8 cellular contexts compared by ENCODE assay signal in the genomic region with DNA sequence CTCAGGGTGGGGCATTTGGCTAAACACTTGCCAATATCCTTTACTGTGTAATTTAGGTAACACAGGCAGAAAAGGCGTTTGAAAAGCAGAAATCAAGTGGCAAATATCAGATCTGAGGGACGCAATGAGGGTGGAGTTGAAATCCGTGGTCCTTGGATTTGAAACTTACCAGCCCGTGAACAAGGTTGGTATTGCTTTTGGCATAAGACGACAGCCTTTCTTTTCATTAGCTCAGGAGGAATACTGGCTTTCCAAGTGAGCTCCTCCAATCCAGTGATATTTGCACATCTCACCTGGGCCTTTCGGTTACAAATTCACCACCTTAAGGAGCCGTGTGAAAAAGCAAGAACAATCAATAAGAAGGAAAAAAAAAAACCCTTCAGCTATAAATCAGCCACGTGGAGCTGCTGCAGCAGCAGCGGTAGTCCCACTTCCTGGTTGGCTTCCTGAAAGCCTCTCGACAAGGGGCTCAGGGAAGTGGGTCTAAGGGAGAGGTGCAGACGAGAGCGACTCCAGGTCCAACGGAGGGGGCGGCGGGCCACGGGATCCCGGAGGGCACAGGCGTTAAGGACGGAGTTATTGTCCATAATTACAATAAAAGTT. TPM values are rescaled to one million over a fixed set of nuclear protein-coding genes. Genes with fewer than 3 reads are reported as not detected.
DNase-seq lines count a peak whose midpoint lies in the region; ATAC-seq and TF ChIP-seq lines count a peak whose summit lies in the region.

No MANE protein-coding gene starts in this region.

- peak; percentile 47 for ATAC-seq in GM23338
- no peak for ATAC-seq in memory B cell (ENCODE audit: low read depth)

- H3K4me1 ChIP-seq in GM23338 (ENCODE audit: insufficient read depth) (peaks cover 32% of the 10 kb centered on the region), thymus (ENCODE audit: control insufficient read depth, insufficient read depth, low read length) (peaks cover 26% of the 10 kb centered on the region)
- peaks cover 13% of the 10 kb centered on the region for H3K4me1 ChIP-seq in effector memory CD4-positive, alpha-beta T cell (ENCODE audit: control insufficient read depth, insufficient read depth, low read length, poor library complexity, severe bottlenecking)

- H3K4me2 ChIP-seq in GM23338, result peak overlapping the region; percentile 97

- no peaks in the 10 kb centered on the region for H3K36me3 ChIP-seq in GM23338 (ENCODE audit: insufficient read depth)
- H3K36me3 ChIP-seq in effector memory CD4-positive, alpha-beta T cell (ENCODE audit: control insufficient read depth, insufficient read depth, low read length), result no peaks in the 10 kb centered on the region
- H3K36me3 ChIP-seq in thymus (ENCODE audit: control insufficient read depth, insufficient read depth), result no peaks in the 10 kb centered on the region

- TF ChIP-seq CTCF in GM23338 (conservative IDR thresholded peaks at IDR 0.05; ENCODE audit: low read depth in 2 of 2) (no peak), NB4 (IDR thresholded peaks at IDR 0.05; ENCODE audit: low read depth, low read length) (no peak), VCaP (conservative IDR thresholded peaks at IDR 0.05) (no peak)

- peak overlapping the region; percentile 98 for H3K27ac Mint-ChIP-seq in GM23338
- peak overlapping the region; percentile 88 for H3K27ac Mint-ChIP-seq in memory B cell

- peak overlapping the region; percentile 98 for H2AFZ ChIP-seq in GM23338

- peaks cover 10% of the 10 kb centered on the region for H3F3A ChIP-seq in GM23338 (replicated peaks; ENCODE audit: low read depth)

- H3K36me3 Mint-ChIP-seq in GM23338 (ENCODE audit: low read depth) (peaks cover 36% of the 10 kb centered on the region), memory B cell (peaks cover 2% of the 10 kb centered on the region)

- H3K79me2 ChIP-seq in GM23338 (replicated peaks; ENCODE audit: insufficient read depth), result peaks cover 44% of the 10 kb centered on the region

- DNase-seq in NCI-H187 (lab: John Stamatoyannopoulos, UW) (peak; percentile 11 to 66), NCI-H187 treated with DMSO at 0.1 percent for 48 hours (lab: John Stamatoyannopoulos, UW) (no peak), GM23338 (ENCODE audit: low spot score) (peak; percentile 73), NB4 (ENCODE audit: low read depth) (peak; percentile 77), memory B cell (ENCODE audit: low spot score in 2 of 2) (peak in 1 of 2 donors; percentile 1)
- peak in 1 of 3 donors; percentile 4 for DNase-seq in effector memory CD4-positive, alpha-beta T cell

- H3K4me3 Mint-ChIP-seq in GM23338 (peak overlapping the region; percentile 94), memory B cell (peak overlapping the region; percentile 98)

- H4K20me1 ChIP-seq in GM23338 (replicated peaks; ENCODE audit: insufficient read depth), result peaks cover 9% of the 10 kb centered on the region; the same call in 1 of the 2 replicates

- TF ChIP-seq POLR2A in NB4 (IDR thresholded peaks at IDR 0.05; ENCODE audit: extremely low read depth, insufficient read length), result peak; percentile 15

- H3K4me3 ChIP-seq in GM23338, result peak overlapping the region; percentile 97
- peak overlapping the region; percentile 83 for H3K4me3 ChIP-seq in NB4 (ENCODE audit: low read depth, low read length)
- peak overlapping the region; percentile 87 for H3K4me3 ChIP-seq in effector memory CD4-positive, alpha-beta T cell (ENCODE audit: insufficient read depth, low read depth, low read length, poor library complexity, severe bottlenecking)
- peak overlapping the region; percentile 64 for H3K4me3 ChIP-seq in thymus (ENCODE audit: low read length)

- peaks cover 7% of the 10 kb centered on the region for H3K27me3 Mint-ChIP-seq in GM23338 (ENCODE audit: insufficient read depth, low read depth, poor library complexity)
- H3K27me3 Mint-ChIP-seq in memory B cell, result no peaks in the 10 kb centered on the region

- 0 out of 3 replicates have a peak, but pooled peaks cover 3% of the 10 kb centered on the region for H3K9me3 Mint-ChIP-seq in GM23338
- H3K9me3 Mint-ChIP-seq in memory B cell, result no peaks in the 10 kb centered on the region

- H3K9me3 ChIP-seq in effector memory CD4-positive, alpha-beta T cell (ENCODE audit: control insufficient read depth, low read length), result no peaks in the 10 kb centered on the region
- no peaks in the 10 kb centered on the region for H3K9me3 ChIP-seq in thymus (ENCODE audit: control insufficient read depth)

- 3% methylated on average over 19 of the region's 19 CpGs for WGBS in thymus

- no peaks in the 10 kb centered on the region for H3K9me2 ChIP-seq in GM23338 (ENCODE audit: insufficient read depth)

- H3K27me3 ChIP-seq in GM23338 (ENCODE audit: insufficient read depth) (no peaks in the 10 kb centered on the region), thymus (ENCODE audit: control insufficient read depth, insufficient read depth) (no peaks in the 10 kb centered on the region)
- no peaks in the 10 kb centered on the region for H3K27me3 ChIP-seq in effector memory CD4-positive, alpha-beta T cell (replicated peaks; ENCODE audit: control insufficient read depth, insufficient read depth, low read length, poor library complexity, severe bottlenecking)

- H3K27ac ChIP-seq in GM23338 (ENCODE audit: low read depth) (peak overlapping the region; percentile 99), VCaP (peak overlapping the region; percentile 97), thymus (ENCODE audit: low read depth) (peak overlapping the region; percentile 95)
- peak overlapping the region; percentile 72 for H3K27ac ChIP-seq in effector memory CD4-positive, alpha-beta T cell (ENCODE audit: insufficient read depth, low read length, poor library complexity, severe bottlenecking)

- peaks cover 39% of the 10 kb centered on the region for H3K4me1 Mint-ChIP-seq in GM23338
- H3K4me1 Mint-ChIP-seq in memory B cell, result peaks cover 32% of the 10 kb centered on the region

TF ChIP-seq in GM23338, 12 proteins besides CTCF, POLR2A, EP300 and RAD21 (continues in another document):
- TF ChIP-seq, protein P1, sequence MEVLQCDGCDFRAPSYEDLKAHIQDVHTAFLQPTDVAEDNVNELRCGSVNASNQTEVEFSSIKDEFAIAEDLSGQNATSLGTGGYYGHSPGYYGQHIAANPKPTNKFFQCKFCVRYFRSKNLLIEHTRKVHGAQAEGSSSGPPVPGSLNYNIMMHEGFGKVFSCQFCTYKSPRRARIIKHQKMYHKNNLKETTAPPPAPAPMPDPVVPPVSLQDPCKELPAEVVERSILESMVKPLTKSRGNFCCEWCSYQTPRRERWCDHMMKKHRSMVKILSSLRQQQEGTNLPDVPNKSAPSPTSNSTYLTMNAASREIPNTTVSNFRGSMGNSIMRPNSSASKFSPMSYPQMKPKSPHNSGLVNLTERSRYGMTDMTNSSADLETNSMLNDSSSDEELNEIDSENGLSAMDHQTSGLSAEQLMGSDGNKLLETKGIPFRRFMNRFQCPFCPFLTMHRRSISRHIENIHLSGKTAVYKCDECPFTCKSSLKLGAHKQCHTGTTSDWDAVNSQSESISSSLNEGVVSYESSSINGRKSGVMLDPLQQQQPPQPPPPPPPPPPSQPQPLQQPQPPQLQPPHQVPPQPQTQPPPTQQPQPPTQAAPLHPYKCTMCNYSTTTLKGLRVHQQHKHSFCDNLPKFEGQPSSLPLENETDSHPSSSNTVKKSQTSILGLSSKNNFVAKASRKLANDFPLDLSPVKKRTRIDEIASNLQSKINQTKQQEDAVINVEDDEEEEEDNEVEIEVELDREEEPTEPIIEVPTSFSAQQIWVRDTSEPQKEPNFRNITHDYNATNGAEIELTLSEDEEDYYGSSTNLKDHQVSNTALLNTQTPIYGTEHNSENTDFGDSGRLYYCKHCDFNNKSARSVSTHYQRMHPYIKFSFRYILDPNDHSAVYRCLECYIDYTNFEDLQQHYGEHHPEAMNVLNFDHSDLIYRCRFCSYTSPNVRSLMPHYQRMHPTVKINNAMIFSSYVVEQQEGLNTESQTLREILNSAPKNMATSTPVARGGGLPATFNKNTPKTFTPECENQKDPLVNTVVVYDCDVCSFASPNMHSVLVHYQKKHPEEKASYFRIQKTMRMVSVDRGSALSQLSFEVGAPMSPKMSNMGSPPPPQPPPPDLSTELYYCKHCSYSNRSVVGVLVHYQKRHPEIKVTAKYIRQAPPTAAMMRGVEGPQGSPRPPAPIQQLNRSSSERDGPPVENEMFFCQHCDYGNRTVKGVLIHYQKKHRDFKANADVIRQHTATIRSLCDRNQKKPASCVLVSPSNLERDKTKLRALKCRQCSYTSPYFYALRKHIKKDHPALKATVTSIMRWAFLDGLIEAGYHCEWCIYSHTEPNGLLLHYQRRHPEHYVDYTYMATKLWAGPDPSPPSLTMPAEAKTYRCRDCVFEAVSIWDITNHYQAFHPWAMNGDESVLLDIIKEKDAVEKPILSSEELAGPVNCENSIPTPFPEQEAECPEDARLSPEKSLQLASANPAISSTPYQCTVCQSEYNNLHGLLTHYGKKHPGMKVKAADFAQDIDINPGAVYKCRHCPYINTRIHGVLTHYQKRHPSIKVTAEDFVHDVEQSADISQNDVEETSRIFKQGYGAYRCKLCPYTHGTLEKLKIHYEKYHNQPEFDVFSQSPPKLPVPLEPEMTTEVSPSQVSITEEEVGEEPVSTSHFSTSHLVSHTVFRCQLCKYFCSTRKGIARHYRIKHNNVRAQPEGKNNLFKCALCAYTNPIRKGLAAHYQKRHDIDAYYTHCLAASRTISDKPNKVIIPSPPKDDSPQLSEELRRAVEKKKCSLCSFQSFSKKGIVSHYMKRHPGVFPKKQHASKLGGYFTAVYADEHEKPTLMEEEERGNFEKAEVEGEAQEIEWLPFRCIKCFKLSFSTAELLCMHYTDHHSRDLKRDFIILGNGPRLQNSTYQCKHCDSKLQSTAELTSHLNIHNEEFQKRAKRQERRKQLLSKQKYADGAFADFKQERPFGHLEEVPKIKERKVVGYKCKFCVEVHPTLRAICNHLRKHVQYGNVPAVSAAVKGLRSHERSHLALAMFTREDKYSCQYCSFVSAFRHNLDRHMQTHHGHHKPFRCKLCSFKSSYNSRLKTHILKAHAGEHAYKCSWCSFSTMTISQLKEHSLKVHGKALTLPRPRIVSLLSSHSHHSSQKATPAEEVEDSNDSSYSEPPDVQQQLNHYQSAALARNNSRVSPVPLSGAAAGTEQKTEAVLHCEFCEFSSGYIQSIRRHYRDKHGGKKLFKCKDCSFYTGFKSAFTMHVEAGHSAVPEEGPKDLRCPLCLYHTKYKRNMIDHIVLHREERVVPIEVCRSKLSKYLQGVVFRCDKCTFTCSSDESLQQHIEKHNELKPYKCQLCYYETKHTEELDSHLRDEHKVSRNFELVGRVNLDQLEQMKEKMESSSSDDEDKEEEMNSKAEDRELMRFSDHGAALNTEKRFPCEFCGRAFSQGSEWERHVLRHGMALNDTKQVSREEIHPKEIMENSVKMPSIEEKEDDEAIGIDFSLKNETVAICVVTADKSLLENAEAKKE (CRISPR knock-in tag; IDR thresholded peaks at IDR 0.05), result no peak
- TF ChIP-seq EZH2 (IDR thresholded peaks at IDR 0.05; ENCODE audit: low read depth, unreplicated experiment) (no peak), STAT1 (IDR thresholded peaks at IDR 0.05; ENCODE audit: unreplicated experiment) (no peak)

RNA-seq across cellular contexts. Expression of gene GALNT7, which starts 0.7 kb away (rescaled TPM):
- 64.2 and 72.2 TPM in 2 replicates for total RNA-seq in GM23338 (2014; rRNA removed; shearing (Covaris generic))
- polyA plus RNA-seq in GM23338 (2016; fragmentation: Nextera tagmentation; extraction: Ambion mirVana), result 28.9 and 31.8 TPM in 2 replicates
- polyA plus RNA-seq in thymus, result 40.5 TPM
